Comparison of ENCODE assay signal across 8 cellular contexts in genomic region chr2:46298522-46299351, GRCh38. TPM values are rescaled to one million over a fixed set of nuclear protein-coding genes. Genes with fewer than 3 reads are reported as not detected.
DNase-seq lines count a peak whose midpoint lies in the region; ATAC-seq and TF ChIP-seq lines count a peak whose summit lies in the region.

No MANE protein-coding gene starts in this region.

- H3K27ac ChIP-seq in BLaER1 (no peak overlapping the region), lung (ENCODE audit: low read depth in 1 of 2, low read length in 1 of 2) (peak overlapping the region; percentile 96 to 97), suprapubic skin (peak overlapping the region; percentile 92)
- H3K27ac ChIP-seq in effector memory CD4-positive, alpha-beta T cell (ENCODE audit: insufficient read depth, low read length, poor library complexity, severe bottlenecking): no peak overlapping the region

- peak overlapping the region; percentile 99 for H3K4me2 ChIP-seq in BLaER1

- no peak for TF ChIP-seq POLR2A in suprapubic skin (IDR thresholded peaks at IDR 0.05)

- H3K4me3 ChIP-seq in BLaER1: peak overlapping the region; percentile 74
- H3K4me3 ChIP-seq in HFF-Myc (replicated peaks; ENCODE audit: low read depth, low read length): peak overlapping the region; percentile 55
- H3K4me3 ChIP-seq in WI38 (ENCODE audit: low read depth, low read length): peak overlapping the region; percentile 97
- peak overlapping the region; percentile 63 for H3K4me3 ChIP-seq in effector memory CD4-positive, alpha-beta T cell (ENCODE audit: insufficient read depth, low read depth, low read length, poor library complexity, severe bottlenecking)
- peak overlapping the region; percentile 87 for H3K4me3 ChIP-seq in lung
- H3K4me3 ChIP-seq in suprapubic skin: peak overlapping the region; percentile 81

- peak; percentile 19 for TF ChIP-seq CTCF in HFF-Myc (IDR thresholded peaks at IDR 0.05; ENCODE audit: low read depth, low read length, missing control alignments)
- peak; percentile 19; the same call in 1 of the 2 replicates for TF ChIP-seq CTCF in WI38 (IDR thresholded peaks at IDR 0.05; ENCODE audit: low read depth, low read length)
- no peak for TF ChIP-seq CTCF in lung (IDR thresholded peaks at IDR 0.05; ENCODE audit: control extremely low read depth, extremely low read depth)
- no peak for TF ChIP-seq CTCF in suprapubic skin (IDR thresholded peaks at IDR 0.05)

- H3K36me3 ChIP-seq in BLaER1 (no peaks in the 10 kb centered on the region), lung (ENCODE audit: control insufficient read depth in 2 of 2, insufficient read depth in 2 of 2, low read length in 2 of 2) (no peaks in the 10 kb centered on the region), suprapubic skin (no peaks in the 10 kb centered on the region)
- no peaks in the 10 kb centered on the region for H3K36me3 ChIP-seq in effector memory CD4-positive, alpha-beta T cell (ENCODE audit: control insufficient read depth, insufficient read depth, low read length)

- peak overlapping the region; percentile 57 for H3K9ac ChIP-seq in BLaER1

- WGBS in lung, 2 donors: 1% methylated on average over 63 to 70 of the region's 70 CpGs
- WGBS in suprapubic skin: under 1% methylated on average over 37 of the region's 70 CpGs

- peaks cover 82% of the 10 kb centered on the region for H3K27me3 ChIP-seq in BLaER1
- H3K27me3 ChIP-seq in effector memory CD4-positive, alpha-beta T cell (replicated peaks; ENCODE audit: control insufficient read depth, insufficient read depth, low read length, poor library complexity, severe bottlenecking): peaks cover 22% of the 10 kb centered on the region
- no peaks in the 10 kb centered on the region for H3K27me3 ChIP-seq in lung (ENCODE audit: control insufficient read depth, insufficient read depth)
- no peaks in the 10 kb centered on the region for H3K27me3 ChIP-seq in suprapubic skin

- TF ChIP-seq EP300 in suprapubic skin (IDR thresholded peaks at IDR 0.05): no peak

- ATAC-seq in lung (ENCODE audit: insufficient read depth, low FRiP score) (peak; percentile 35), HG02885 (IDR thresholded peaks at IDR 0.05; ENCODE audit: poor library complexity, unreplicated experiment) (no peak), HG02973 (IDR thresholded peaks at IDR 0.05; ENCODE audit: unreplicated experiment) (no peak)

- peaks cover 58% of the 10 kb centered on the region for H4K20me1 ChIP-seq in BLaER1

- no peak for DNase-seq in HFF-Myc (ENCODE audit: extremely low read depth, low read depth)
- no peak for DNase-seq in effector memory CD4-positive, alpha-beta T cell
- peak; percentile 61 for DNase-seq in lung (ENCODE audit: low spot score)
- DNase-seq in suprapubic skin (ENCODE audit: low spot score in 2 of 2): peak; percentile 84

- H3K9me3 ChIP-seq in BLaER1 (no peaks in the 10 kb centered on the region), lung (ENCODE audit: control insufficient read depth in 2 of 2, insufficient read depth in 1 of 2, low read length in 1 of 2) (no peaks in the 10 kb centered on the region), suprapubic skin (no peaks in the 10 kb centered on the region)
- H3K9me3 ChIP-seq in effector memory CD4-positive, alpha-beta T cell (ENCODE audit: control insufficient read depth, low read length): no peaks in the 10 kb centered on the region

- H3K4me1 ChIP-seq in BLaER1: peaks cover 51% of the 10 kb centered on the region
- peaks cover 24% of the 10 kb centered on the region for H3K4me1 ChIP-seq in effector memory CD4-positive, alpha-beta T cell (ENCODE audit: control insufficient read depth, insufficient read depth, low read length, poor library complexity, severe bottlenecking)
- H3K4me1 ChIP-seq in lung (ENCODE audit: control insufficient read depth in 2 of 2, insufficient read depth in 2 of 2, low read length in 2 of 2): peaks cover 3 to 15% of the 10 kb centered on the region in 2 donors
- H3K4me1 ChIP-seq in suprapubic skin: peaks cover 38% of the 10 kb centered on the region

RNA-seq across cellular contexts. Expression of gene EPAS1, which starts 1.5 kb away (rescaled TPM):
- total RNA-seq in lung (1,000 to 10,000 TPM in 1 of 2 donors, 100 to 1,000 TPM in 1; 424 to 1,051 TPM), suprapubic skin (100 to 1,000 TPM; 110 to 271 (median 142) TPM)
- 100 to 1,000 TPM; 233 to 337 TPM for polyA plus RNA-seq in lung

Comparison
In these comparisons a context has a peak if more than half of its experiments do, and no peak if none do; other contexts are left out.
1. H3K27ac ChIP-seq: peak in lung (2 of 2) and suprapubic skin (single experiment); none in BLaER1 (single experiment) and effector memory CD4-positive, alpha-beta T cell (single experiment).
2. DNase-seq: peak in lung (single experiment) and suprapubic skin (2 of 2); none in HFF-Myc (single experiment) and effector memory CD4-positive, alpha-beta T cell (0 of 3).
3. CTCF ChIP-seq: peak in HFF-Myc (single experiment) and WI38 (single experiment); none in lung (single experiment) and suprapubic skin (0 of 2).
4. Peak in every context shown above with its lines, with median percentiles within 50 percentile points of each other: H3K4me3 ChIP-seq.